Comparison of ENCODE assay signal across 13 cellular contexts in the genomic region with DNA sequence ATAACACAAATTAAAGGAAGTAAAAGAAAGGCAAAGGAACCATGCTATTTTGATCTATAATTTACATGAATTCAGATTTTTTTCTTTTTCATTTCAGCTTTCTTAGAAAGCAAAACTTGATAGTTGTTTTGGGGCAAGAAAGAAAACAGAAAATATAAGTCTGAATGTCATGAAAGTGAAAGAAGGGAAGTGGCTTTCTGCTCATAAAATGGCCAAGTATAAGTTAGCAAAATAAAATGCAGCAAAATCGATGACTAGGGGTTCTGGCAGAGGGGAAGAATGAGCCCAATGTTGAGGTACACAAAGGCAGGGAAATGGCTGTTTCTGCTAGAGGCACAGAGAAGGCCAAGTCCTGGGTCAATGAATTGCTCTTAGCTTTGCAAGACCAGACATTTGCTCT. TPM values are rescaled to one million over a fixed set of nuclear protein-coding genes. Genes with fewer than 3 reads are reported as not detected.
DNase-seq lines count a peak whose midpoint lies in the region; ATAC-seq and TF ChIP-seq lines count a peak whose summit lies in the region.
"Had no signal": no experiment of that assay in that cellular context is flagged by ENCODE, and none has a peak within 500 bp of the region (broad histone marks: within the 10 kb centered on the region; RNA-seq: fewer than 3 reads in every experiment).

No MANE protein-coding gene starts in this region.

- no peak overlapping the region for H3K27ac ChIP-seq in KMS-11
- H3K27ac ChIP-seq: HL-60 had no signal

- no peaks in the 10 kb centered on the region for H3K27me3 Mint-ChIP-seq in activated naive CD8-positive, alpha-beta T cell
- no peaks in the 10 kb centered on the region for H3K27me3 Mint-ChIP-seq in activated naive CD8-positive, alpha-beta T cell treated with anti-CD3 and anti-CD28 coated beads, Interleukin-2, amount 50 U/mL, for 24 hours
- no peaks in the 10 kb centered on the region for H3K27me3 Mint-ChIP-seq in stimulated activated memory B cell treated with anti-CD40 and anti-IgM and Interleukin-4, amounts not matched to agents 10 μg/mL and 1 μg/mL and 100 μg/mL, for 72 hours

- no peak for ATAC-seq in activated naive CD8-positive, alpha-beta T cell treated with anti-CD3 and anti-CD28 coated beads, Interleukin-2, amount 50 U/mL, for 24 hours
- peak; percentile 71 for ATAC-seq in HG02623 (IDR thresholded peaks at IDR 0.05; ENCODE audit: unreplicated experiment)
- no peak for ATAC-seq in stimulated activated memory B cell treated with anti-CD40 and anti-IgM and Interleukin-4, amounts not matched to agents 10 μg/mL and 1 μg/mL and 100 μg/mL, for 72 hours
- ATAC-seq: naive thymus-derived CD8-positive, alpha-beta T cell had no signal

- H3K4me1 Mint-ChIP-seq in activated naive CD8-positive, alpha-beta T cell (ENCODE audit: low read depth): peaks cover 17% of the 10 kb centered on the region
- H3K4me1 Mint-ChIP-seq in activated naive CD8-positive, alpha-beta T cell treated with anti-CD3 and anti-CD28 coated beads, Interleukin-2, amount 50 U/mL, for 24 hours: peaks cover 11% of the 10 kb centered on the region
- H3K4me1 Mint-ChIP-seq in stimulated activated memory B cell treated with anti-CD40 and anti-IgM and Interleukin-4, amounts not matched to agents 10 μg/mL and 1 μg/mL and 100 μg/mL, for 72 hours: peaks cover 19% of the 10 kb centered on the region

- H3K27me3 ChIP-seq in KMS-11 (ENCODE audit: insufficient read depth, low read depth) (no peaks in the 10 kb centered on the region), MG63 (peaks cover 11% of the 10 kb centered on the region)

- no peak overlapping the region for H3K4me3 ChIP-seq in KMS-11 (IDR thresholded peaks at IDR 0.05; ENCODE audit: insufficient read depth, low read depth, low read length)
- no peak overlapping the region for H3K4me3 ChIP-seq in MG63

- no peak for DNase-seq in activated naive CD8-positive, alpha-beta T cell treated with anti-CD3 and anti-CD28 coated beads, Interleukin-2, amount 50 U/mL, for 24 hours
- no peak for DNase-seq in ureter (ENCODE audit: low spot score)
- DNase-seq in MG63: no peak
- no peak for DNase-seq in stimulated activated CD4-positive, alpha-beta T cell treated with anti-CD3 and anti-CD28 coated beads, Interleukin-15, amount 100 ng/mL, for 24 hours
- DNase-seq: activated T-cell treated with anti-CD3 and anti-CD28 coated beads, Interleukin-2, amount 50 U/mL, for 48 hours; naive thymus-derived CD8-positive, alpha-beta T cell; NCI-H1417 treated with DMSO at 0.1 percent for 48 hours had no signal

- no peak overlapping the region for H3K9ac ChIP-seq in KMS-11

- H3K9me3 Mint-ChIP-seq in activated naive CD8-positive, alpha-beta T cell (ENCODE audit: low read depth): no peaks in the 10 kb centered on the region
- H3K9me3 Mint-ChIP-seq in activated naive CD8-positive, alpha-beta T cell treated with anti-CD3 and anti-CD28 coated beads, Interleukin-2, amount 50 U/mL, for 24 hours: peaks cover 21% of the 10 kb centered on the region
- H3K9me3 Mint-ChIP-seq in stimulated activated memory B cell treated with anti-CD40 and anti-IgM and Interleukin-4, amounts not matched to agents 10 μg/mL and 1 μg/mL and 100 μg/mL, for 72 hours: peaks cover 10% of the 10 kb centered on the region

- H4K20me1 ChIP-seq in KMS-11 (ENCODE audit: insufficient read depth): no peaks in the 10 kb centered on the region

- peaks cover 15% of the 10 kb centered on the region for H3K9me3 ChIP-seq in MG63

- no peak for TF ChIP-seq CTCF in KMS-11 (conservative IDR thresholded peaks at IDR 0.05; ENCODE audit: low read depth, low read length)

- 0 out of 2 replicates have a peak overlapping the region, but pooled peaks have one; percentile 10 for H2AFZ ChIP-seq in KMS-11 (ENCODE audit: low read depth)

- H3K4me2 ChIP-seq in KMS-11: peak overlapping the region; percentile 13; the same call in 1 of the 2 replicates

- peaks cover 10% of the 10 kb centered on the region for H3K4me1 ChIP-seq in KMS-11 (ENCODE audit: low read depth, poor library complexity, severe bottlenecking)

- peaks cover 8% of the 10 kb centered on the region for H3K36me3 Mint-ChIP-seq in activated naive CD8-positive, alpha-beta T cell
- H3K36me3 Mint-ChIP-seq in activated naive CD8-positive, alpha-beta T cell treated with anti-CD3 and anti-CD28 coated beads, Interleukin-2, amount 50 U/mL, for 24 hours (ENCODE audit: low read depth): no peaks in the 10 kb centered on the region
- peaks cover 9% of the 10 kb centered on the region for H3K36me3 Mint-ChIP-seq in stimulated activated memory B cell treated with anti-CD40 and anti-IgM and Interleukin-4, amounts not matched to agents 10 μg/mL and 1 μg/mL and 100 μg/mL, for 72 hours

- H3K4me3 Mint-ChIP-seq in activated naive CD8-positive, alpha-beta T cell: no peak overlapping the region
- H3K4me3 Mint-ChIP-seq in activated naive CD8-positive, alpha-beta T cell treated with anti-CD3 and anti-CD28 coated beads, Interleukin-2, amount 50 U/mL, for 24 hours: no peak overlapping the region
- no peak overlapping the region for H3K4me3 Mint-ChIP-seq in stimulated activated memory B cell treated with anti-CD40 and anti-IgM and Interleukin-4, amounts not matched to agents 10 μg/mL and 1 μg/mL and 100 μg/mL, for 72 hours

- H3K36me3 ChIP-seq in KMS-11 (ENCODE audit: insufficient read depth) (no peaks in the 10 kb centered on the region), MG63 (no peaks in the 10 kb centered on the region)

- no peaks in the 10 kb centered on the region for H3K79me2 ChIP-seq in KMS-11 (ENCODE audit: insufficient read depth, low read depth)

- peak overlapping the region; percentile 8 for H3K27ac Mint-ChIP-seq in activated naive CD8-positive, alpha-beta T cell
- H3K27ac Mint-ChIP-seq in activated naive CD8-positive, alpha-beta T cell treated with anti-CD3 and anti-CD28 coated beads, Interleukin-2, amount 50 U/mL, for 24 hours: no peak overlapping the region
- peak overlapping the region; percentile 45 for H3K27ac Mint-ChIP-seq in stimulated activated memory B cell treated with anti-CD40 and anti-IgM and Interleukin-4, amounts not matched to agents 10 μg/mL and 1 μg/mL and 100 μg/mL, for 72 hours

RNA-seq across cellular contexts. Expression of gene IFNW1, which starts 3.0 kb away (rescaled TPM):
- not detected for total RNA-seq in ureter
- total RNA-seq in MG63 (2014; rRNA removed; shearing (Covaris generic); ENCODE audit: low replicate concordance): not detected in 2 replicates
- total RNA-seq: chondrocyte; naive thymus-derived CD8-positive, alpha-beta T cell had no signal

RNA-seq across cellular contexts. Expression of gene IFNA21, which starts 21.8 kb away (rescaled TPM):
- total RNA-seq in ureter: not detected
- not detected in 2 replicates for total RNA-seq in MG63 (2014; rRNA removed; shearing (Covaris generic); ENCODE audit: low replicate concordance)
- total RNA-seq: chondrocyte; naive thymus-derived CD8-positive, alpha-beta T cell had no signal

RNA-seq across cellular contexts. Expression of gene IFNA4, which starts 42.8 kb away (rescaled TPM):
- not detected for total RNA-seq in ureter
- not detected in 2 replicates for total RNA-seq in MG63 (2014; rRNA removed; shearing (Covaris generic); ENCODE audit: low replicate concordance)
- total RNA-seq: chondrocyte; naive thymus-derived CD8-positive, alpha-beta T cell had no signal

RNA-seq across cellular contexts. Expression of gene IFNA7, which starts 57.4 kb away (rescaled TPM):
- total RNA-seq in ureter: not detected
- not detected in 2 replicates for total RNA-seq in MG63 (2014; rRNA removed; shearing (Covaris generic); ENCODE audit: low replicate concordance)
- total RNA-seq: chondrocyte; naive thymus-derived CD8-positive, alpha-beta T cell had no signal
